In genomic region chr1:43969746-43970466, GRCh38 we compare ENCODE assay signal across 8 cellular contexts. TPM values are rescaled to one million over a fixed set of nuclear protein-coding genes. Genes with fewer than 3 reads are reported as not detected.
A peak's percentile ranks its signal among the peaks of the same experiment; 100 is the strongest.
DNase-seq lines count a peak whose midpoint lies in the region; ATAC-seq, FAIRE-seq and TF ChIP-seq lines count a peak whose summit lies in the region.

Gene DPH2, plus strand, starts transcription at chr1:43970010. Its CDS starts 166 bp downstream, at chr1:43970176.

- TF ChIP-seq CTCF in AG10803 (conservative IDR thresholded peaks at IDR 0.05; ENCODE audit: low read length) (peak; percentile 2; the same call in 1 of the 2 replicates), kidney (IDR thresholded peaks at IDR 0.05; ENCODE audit: borderline replicate concordance, extremely low read depth, insufficient read depth) (no peak)

- H3K27ac ChIP-seq in kidney (ENCODE audit: low read depth in 2 of 2, low read length in 2 of 2): no peak within 1 kb of the TSS

- H3K9ac ChIP-seq in kidney (ENCODE audit: low read length in 2 of 2): peak within 1 kb of the TSS; percentile 48 to 67

- no peaks in the 10 kb centered on the region for H3K9me3 ChIP-seq in kidney (ENCODE audit: control insufficient read depth in 1 of 2, low read length in 2 of 2)

- H3K4me3 ChIP-seq in AG10803 (ENCODE audit: low read length) (peak within 1 kb of the TSS; percentile 99), kidney (ENCODE audit: low read length in 2 of 2) (peak within 1 kb of the TSS; percentile 92 to 95)

- intact Hi-C loops in kidney (cut with DNase I): no loop called here

- H3K36me3 ChIP-seq in kidney (ENCODE audit: control insufficient read depth in 1 of 2, insufficient read depth in 2 of 2, low read length in 2 of 2): peaks cover 7 to 17% of the 10 kb centered on the region in 2 donors

- peaks cover 8 to 20% of the 10 kb centered on the region in 2 donors for H3K4me1 ChIP-seq in kidney (ENCODE audit: control insufficient read depth in 1 of 2, insufficient read depth in 1 of 2, low read depth in 1 of 2, low read length in 2 of 2)

- FAIRE-seq in kidney (lab: Jason Lieb, UNC): peak; percentile 81

- ATAC-seq in GM19035 (IDR thresholded peaks at IDR 0.05; ENCODE audit: unreplicated experiment): peak; percentile 85
- peak; percentile 85 for ATAC-seq in HG03354 (IDR thresholded peaks at IDR 0.05; ENCODE audit: poor library complexity, severe bottlenecking, unreplicated experiment)

- peak; percentile 96 for DNase-seq in AG10803 (ENCODE audit: low read depth)
- DNase-seq in NCI-H510A (lab: John Stamatoyannopoulos, UW): peak; percentile 100
- peak; percentile 90 for DNase-seq in activated CD4-positive, alpha-beta T cell treated with anti-CD3 and anti-CD28 coated beads for 1 hour
- peak; percentile 100 for DNase-seq in cerebellum (ENCODE audit: low spot score)
- peak; percentile 99 for DNase-seq in kidney
- peak; percentile 96 to 98 for DNase-seq in stimulated activated CD4-positive, alpha-beta T cell treated with anti-CD3 and anti-CD28 coated beads, Interleukin-15, amount 100 ng/mL, for 48 hours (ENCODE audit: low read depth in 2 of 2)

RNA-seq across cellular contexts. Expression of gene DPH2, which starts in this region (rescaled TPM):
- total RNA-seq in cerebellum (14.2 TPM), kidney (24.0 TPM)
- 15.9 TPM for polyA plus RNA-seq in kidney (ENCODE audit: insufficient read depth, low read depth, low replicate concordance)
